Comparison of ENCODE assay signal across 11 cellular contexts in the genomic region with DNA sequence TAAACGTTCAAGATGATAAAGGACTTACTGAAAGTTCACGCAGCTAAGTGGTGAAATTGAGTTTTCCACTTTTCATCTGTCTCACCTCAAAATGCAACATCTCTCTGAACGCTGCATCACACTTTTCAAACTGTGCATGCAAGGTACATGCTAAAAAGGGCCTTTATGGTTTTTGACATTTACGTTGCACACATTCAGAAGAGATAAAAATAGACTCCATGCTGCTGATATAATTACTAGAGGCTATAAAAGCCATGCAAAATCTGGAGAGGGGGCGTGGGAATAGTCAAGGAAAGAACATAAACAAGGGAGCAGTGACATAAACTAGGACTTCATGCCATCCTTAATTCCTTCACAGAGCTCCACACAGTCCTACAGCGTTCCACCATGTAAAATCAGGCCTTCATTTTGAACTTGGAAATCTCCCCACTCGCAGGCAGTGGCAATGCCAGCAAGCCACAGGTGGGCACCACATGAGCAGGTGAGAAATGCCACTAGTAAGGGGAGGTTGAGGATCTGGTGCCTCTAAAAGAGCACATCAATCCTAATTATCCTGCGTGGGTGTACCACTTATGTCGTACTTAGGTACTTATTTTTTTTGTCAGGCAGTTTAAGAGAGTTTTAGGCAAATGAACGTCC.
A peak's percentile ranks its signal among the peaks of the same experiment; 100 is the strongest.
DNase-seq lines count a peak whose midpoint lies in the region; ATAC-seq and TF ChIP-seq lines count a peak whose summit lies in the region.
"Had no signal": no experiment of that assay in that cellular context is flagged by ENCODE, and none has a peak within 500 bp of the region (broad histone marks: within the 10 kb centered on the region; RNA-seq: fewer than 3 reads in every experiment).

No MANE protein-coding gene starts in this region.

- H3K4me1 Mint-ChIP-seq in CD4-positive, alpha-beta T cell (ENCODE audit: low read depth) = peaks cover 13% of the 10 kb centered on the region
- H3K4me1 Mint-ChIP-seq in endothelial cell (ENCODE audit: unreplicated experiment) = peaks cover 55% of the 10 kb centered on the region

- TF ChIP-seq CTCF in CD4-positive, alpha-beta T cell (IDR thresholded peaks at IDR 0.05) = no peak
- TF ChIP-seq CTCF in endothelial cell (IDR thresholded peaks at IDR 0.05; ENCODE audit: unreplicated experiment) = no peak
- TF ChIP-seq CTCF in psoas muscle (IDR thresholded peaks at IDR 0.05) = no peak

- no peaks in the 10 kb centered on the region for H3K36me3 ChIP-seq in psoas muscle (ENCODE audit: insufficient read depth in 1 of 2, low read depth in 1 of 2)

- peak overlapping the region; percentile 14 for H3K4me3 Mint-ChIP-seq in CD4-positive, alpha-beta T cell
- H3K4me3 Mint-ChIP-seq in endothelial cell (ENCODE audit: unreplicated experiment) = peak overlapping the region; percentile 39
- H3K4me3 Mint-ChIP-seq: T-helper 1 cell treated with Interleukin-12 subunit alpha and Interleukin-12 subunit beta and Interleukin-4 antibody, amounts not matched to agents 30 μg/mL and 1 μg/mL, for 36 hours had no signal

- peaks cover 45% of the 10 kb centered on the region for H3K4me1 ChIP-seq in psoas muscle

- intact Hi-C loops in CD4-positive, alpha-beta T cell (cut with DNase I, micrococcal nuclease) = no loop called here
- intact Hi-C loops in psoas muscle (cut with DNase I) = no loop called here

- WGBS in psoas muscle, 3 donors = 32 to 51% (median 41%) methylated on average over 10 of the region's 10 CpGs

- no peaks in the 10 kb centered on the region for H3K27me3 ChIP-seq in CD4-positive, alpha-beta T cell (ENCODE audit: control insufficient read depth, insufficient read depth, low read length)
- no peaks in the 10 kb centered on the region for H3K27me3 ChIP-seq in psoas muscle (ENCODE audit: insufficient read depth in 3 of 3, low read length in 2 of 3)
- H3K27me3 ChIP-seq: BLaER1 had no signal

- POLR2A ChIA-PET in CD4-positive, alpha-beta T cell (lab: Charles Lee) = no interaction called here

- DNase-seq in CD4-positive, alpha-beta T cell = no peak
- no peak for DNase-seq in endothelial cell (ENCODE audit: low spot score)
- DNase-seq in psoas muscle = no peak
- DNase-seq in T1000 (lab: John Stamatoyannopoulos, UW) = no peak
- DNase-seq in activated T-cell treated with anti-CD3 and anti-CD28 coated beads for 4 hours = no peak
- DNase-seq: stimulated activated CD4-positive, alpha-beta T cell treated with anti-CD3 and anti-CD28 coated beads, Interleukin-4, amount 100 ng/mL, for 1 hour had no signal

- H3K36me3 Mint-ChIP-seq in CD4-positive, alpha-beta T cell (ENCODE audit: low read depth) = no peaks in the 10 kb centered on the region
- peaks cover 25% of the 10 kb centered on the region for H3K36me3 Mint-ChIP-seq in endothelial cell (ENCODE audit: low read depth, unreplicated experiment)

- peak overlapping the region; percentile 56 for H3K4me3 ChIP-seq in psoas muscle
- H3K4me3 ChIP-seq: BLaER1 had no signal

- H3K27me3 Mint-ChIP-seq in CD4-positive, alpha-beta T cell = peaks cover 20% of the 10 kb centered on the region
- peaks cover 9% of the 10 kb centered on the region for H3K27me3 Mint-ChIP-seq in endothelial cell (ENCODE audit: unreplicated experiment)

- CTCF ChIA-PET in CD4-positive, alpha-beta T cell (lab: Charles Lee) = no interaction called here

- no peak overlapping the region for H3K27ac Mint-ChIP-seq in CD4-positive, alpha-beta T cell
- H3K27ac Mint-ChIP-seq in endothelial cell (ENCODE audit: unreplicated experiment) = no peak overlapping the region
- H3K27ac Mint-ChIP-seq: T-helper 1 cell treated with Interleukin-12 subunit alpha and Interleukin-12 subunit beta and Interleukin-4 antibody, amounts not matched to agents 30 μg/mL and 1 μg/mL, for 36 hours had no signal

- ATAC-seq in CD4-positive, alpha-beta T cell (ENCODE audit: poor library complexity) = no peak
- ATAC-seq in HG02798 (IDR thresholded peaks at IDR 0.05; ENCODE audit: poor library complexity, unreplicated experiment) (peak; percentile 21), psoas muscle (peak in 3 of 4 donors; percentile 21 to 26 (median 25)), HG03342 (IDR thresholded peaks at IDR 0.05; ENCODE audit: unreplicated experiment) (no peak), HG03521 (IDR thresholded peaks at IDR 0.05; ENCODE audit: unreplicated experiment) (no peak)

- no peaks in the 10 kb centered on the region for H3K9me3 ChIP-seq in CD4-positive, alpha-beta T cell (ENCODE audit: control insufficient read depth, low read length)
- H3K9me3 ChIP-seq in psoas muscle = no peaks in the 10 kb centered on the region
- H3K9me3 ChIP-seq: BLaER1 had no signal

- no peaks in the 10 kb centered on the region for H3K9me3 Mint-ChIP-seq in CD4-positive, alpha-beta T cell
- no peaks in the 10 kb centered on the region for H3K9me3 Mint-ChIP-seq in endothelial cell (ENCODE audit: unreplicated experiment)
- H3K9me3 Mint-ChIP-seq: T-helper 1 cell treated with Interleukin-12 subunit alpha and Interleukin-12 subunit beta and Interleukin-4 antibody, amounts not matched to agents 30 μg/mL and 1 μg/mL, for 36 hours had no signal

- no peak overlapping the region for H3K27ac ChIP-seq in CD4-positive, alpha-beta T cell (ENCODE audit: low read depth, low read length)
- H3K27ac ChIP-seq in psoas muscle = peak overlapping the region; percentile 74
- H3K27ac ChIP-seq: BLaER1 had no signal

Comparison
In these comparisons a context has a peak if more than half of its experiments do, and no peak if none do; other contexts are left out.
1. ATAC-seq: peak in HG02798 (single experiment) and psoas muscle (3 of 4); none in CD4-positive, alpha-beta T cell (single experiment), HG03342 (single experiment) and HG03521 (single experiment).